In genomic region chr7:120272896-120273475, GRCh38 we compare ENCODE assay signal across 9 cellular contexts. TPM values are rescaled to one million over a fixed set of nuclear protein-coding genes. Genes with fewer than 3 reads are reported as not detected.
A peak's percentile ranks its signal among the peaks of the same experiment; 100 is the strongest.
DNase-seq lines count a peak whose midpoint lies in the region; ATAC-seq and TF ChIP-seq lines count a peak whose summit lies in the region.
"Had no signal": no experiment of that assay in that cellular context is flagged by ENCODE, and none has a peak within 500 bp of the region (broad histone marks: within the 10 kb centered on the region; RNA-seq: fewer than 3 reads in every experiment).

KCND2 (plus strand) TSS chr7:120273175.

- no peak within 1 kb of the TSS for H3K27ac ChIP-seq in left ventricle myocardium inferior (replicated peaks)

- peaks cover 12% of the 10 kb centered on the region for H3K4me1 Mint-ChIP-seq in activated CD4-positive, alpha-beta memory T cell treated with anti-CD3 and anti-CD28 coated beads for 36 hours (ENCODE audit: low read depth)

- intact Hi-C loops in activated CD4-positive, alpha-beta memory T cell treated with anti-CD3 and anti-CD28 coated beads for 36 hours (cut with micrococcal nuclease): loop anchor here (5.0 kb wide), 1 partner anchor 336 kb away; no protein-coding TSS in a partner anchor
- intact Hi-C loops in left ventricle myocardium inferior (cut with micrococcal nuclease): loop anchor here (5.0 kb wide), 1 partner anchor 336 kb away; no protein-coding TSS in a partner anchor

- no peak within 1 kb of the TSS for H3K27ac Mint-ChIP-seq in activated CD4-positive, alpha-beta memory T cell treated with anti-CD3 and anti-CD28 coated beads for 36 hours

- CTCF ChIA-PET in BJ (lab: Yijun Ruan, JAX): interaction anchor here (0.6 to 1.3 kb wide), 4 partner anchors 8 to 342 kb away, joined by 3 to 5 read pairs (median 4); no protein-coding TSS in a partner anchor
- CTCF ChIA-PET in activated CD4-positive, alpha-beta memory T cell treated with anti-CD3 and anti-CD28 coated beads for 36 hours (lab: Charles Lee): no interaction called here

- ATAC-seq in GM19328 (IDR thresholded peaks at IDR 0.05; ENCODE audit: unreplicated experiment): peak; percentile 35
- peak; percentile 22 for ATAC-seq in HG03378 (IDR thresholded peaks at IDR 0.05; ENCODE audit: unreplicated experiment)

- H3K27me3 ChIP-seq in BJ (ENCODE audit: control insufficient read depth, insufficient read depth, low read length) (peaks cover 7% of the 10 kb centered on the region), left ventricle myocardium inferior (ENCODE audit: low read depth) (peaks cover 55% of the 10 kb centered on the region)

- H3K4me3 ChIP-seq in BJ (ENCODE audit: low read depth, low read length): peak within 1 kb of the TSS; percentile 30
- peak within 1 kb of the TSS; percentile 62 for H3K4me3 ChIP-seq in left ventricle myocardium inferior
- peak within 1 kb of the TSS; percentile 61 for H3K4me3 ChIP-seq in skeletal muscle cell (ENCODE audit: low read depth, low read length)

- POLR2A ChIA-PET in BJ (lab: Charles Lee): no interaction called here
- POLR2A ChIA-PET in activated CD4-positive, alpha-beta memory T cell treated with anti-CD3 and anti-CD28 coated beads for 36 hours (lab: Charles Lee): no interaction called here

- peaks cover 23% of the 10 kb centered on the region for H3K27me3 Mint-ChIP-seq in activated CD4-positive, alpha-beta memory T cell treated with anti-CD3 and anti-CD28 coated beads for 36 hours

- H3K36me3 Mint-ChIP-seq in activated CD4-positive, alpha-beta memory T cell treated with anti-CD3 and anti-CD28 coated beads for 36 hours: no peaks in the 10 kb centered on the region

- H3K36me3 ChIP-seq in BJ (ENCODE audit: control insufficient read depth, insufficient read depth, low read length): no peaks in the 10 kb centered on the region
- no peaks in the 10 kb centered on the region for H3K36me3 ChIP-seq in left ventricle myocardium inferior

- H3K9me3 ChIP-seq in left ventricle myocardium inferior (replicated peaks): no peaks in the 10 kb centered on the region

- peak within 1 kb of the TSS; percentile 41 for H3K4me3 Mint-ChIP-seq in activated CD4-positive, alpha-beta memory T cell treated with anti-CD3 and anti-CD28 coated beads for 36 hours

- H3K9me3 Mint-ChIP-seq in activated CD4-positive, alpha-beta memory T cell treated with anti-CD3 and anti-CD28 coated beads for 36 hours: no peaks in the 10 kb centered on the region

- no peak for DNase-seq in BJ (ENCODE audit: low read depth)
- no peak for DNase-seq in activated CD4-positive, alpha-beta memory T cell treated with anti-CD3 and anti-CD28 coated beads for 36 hours
- DNase-seq in left ventricle myocardium inferior: peak; percentile 13
- no peak for DNase-seq in skeletal muscle cell (ENCODE audit: low read depth)
- no peak for DNase-seq in AML-193 (lab: John Stamatoyannopoulos, UW)
- no peak for DNase-seq in cortex of kidney (lab: John Stamatoyannopoulos, UW)

- peaks cover 12% of the 10 kb centered on the region for H3K4me1 ChIP-seq in left ventricle myocardium inferior

- no peak for TF ChIP-seq CTCF in BJ (IDR thresholded peaks at IDR 0.05; ENCODE audit: insufficient read depth, low read depth, low read length)
- no peak for TF ChIP-seq CTCF in left ventricle myocardium inferior (IDR thresholded peaks at IDR 0.05; ENCODE audit: borderline replicate concordance)

RNA-seq across cellular contexts. Expression of gene KCND2, which starts in this region (rescaled TPM):
- not detected in 2 replicates for polyA plus RNA-seq in BJ (2011; rRNA removed)
- polyA minus RNA-seq in BJ (2011; rRNA and poly(A)+ RNA removed): not detected in 2 replicates
- not detected for total RNA-seq in activated CD4-positive, alpha-beta memory T cell treated with anti-CD3 and anti-CD28 coated beads for 36 hours
- not detected for total RNA-seq in left ventricle myocardium inferior
- total RNA-seq: mononuclear cell had no signal

Comparison
In these comparisons a context has a peak if more than half of its experiments do, and no peak if none do; other contexts are left out.
1. Peak in DNase-seq and H3K4me3 ChIP-seq in left ventricle myocardium inferior; RNA of the gene not detected or under 1 TPM.